ENCODE assay signal across 20 cellular contexts in the genomic region with DNA sequence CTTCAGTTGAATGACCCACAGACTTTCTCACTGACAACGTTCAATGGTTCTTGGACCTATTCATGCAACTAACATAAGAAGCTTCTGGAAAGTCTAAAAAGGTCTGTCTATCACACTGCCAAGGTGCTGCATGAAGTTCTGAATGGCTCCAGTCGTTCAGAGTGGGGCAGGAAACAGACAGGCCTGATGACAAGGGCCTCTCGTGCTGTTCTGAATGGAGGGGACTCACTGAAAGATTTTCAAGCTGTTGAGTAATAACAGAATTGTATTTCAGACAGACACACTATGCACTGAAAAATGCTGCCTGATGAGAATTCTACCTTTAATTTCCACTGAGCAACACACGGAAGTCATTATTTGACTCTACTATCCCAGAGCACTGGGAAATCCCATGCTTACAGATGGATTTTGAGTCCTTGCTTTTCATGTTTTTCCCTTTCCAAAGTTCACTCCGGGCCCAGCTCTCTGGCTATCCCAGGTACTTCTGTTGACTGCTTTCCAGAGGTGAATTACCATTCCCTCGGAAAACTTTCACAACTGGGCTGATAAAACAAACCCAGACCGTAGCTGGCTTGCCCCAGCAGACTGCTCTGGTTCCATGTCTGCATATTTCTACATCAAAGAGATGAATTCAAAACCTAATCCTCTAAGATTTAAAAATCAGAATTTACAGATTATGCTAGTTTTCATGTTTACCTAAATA.
DNase-seq lines count a peak whose midpoint lies in the region; ATAC-seq and TF ChIP-seq lines count a peak whose summit lies in the region.
"Had no signal": no experiment of that assay in that cellular context is flagged by ENCODE, and none has a peak within 500 bp of the region (broad histone marks: within the 10 kb centered on the region; RNA-seq: fewer than 3 reads in every experiment).

No MANE protein-coding gene starts in this region.

- H3K4me1 ChIP-seq in tibial artery (peaks cover 0 to 27% (median 6%) of the 10 kb centered on the region in 4 donors), BE2C (peaks cover 3% of the 10 kb centered on the region; the same call in 1 of the 2 replicates)
- H3K4me1 ChIP-seq: gastrocnemius medialis had no signal

- no peak overlapping the region for H3K4me3 Mint-ChIP-seq in stimulated activated naive CD8-positive, alpha-beta T cell treated with anti-CD3 and anti-CD28 coated beads, Interleukin-15, Interleukin-2, amounts not matched to agents 100 ng/mL and 50 ng/mL, for 24 hours
- H3K4me3 Mint-ChIP-seq in activated naive CD8-positive, alpha-beta T cell treated with anti-CD3 and anti-CD28 coated beads, Interleukin-2, amount 10 ng/mL, durations not matched to agents 7 days and 5 days = no peak overlapping the region
- no peak overlapping the region for H3K4me3 Mint-ChIP-seq in mesothelial cell of epicardium

- peak overlapping the region; percentile 79 for H3K27ac Mint-ChIP-seq in stimulated activated naive CD8-positive, alpha-beta T cell treated with anti-CD3 and anti-CD28 coated beads, Interleukin-15, Interleukin-2, amounts not matched to agents 100 ng/mL and 50 ng/mL, for 24 hours
- H3K27ac Mint-ChIP-seq in activated naive CD8-positive, alpha-beta T cell treated with anti-CD3 and anti-CD28 coated beads, Interleukin-2, amount 10 ng/mL, durations not matched to agents 7 days and 5 days = peak overlapping the region; percentile 43
- H3K27ac Mint-ChIP-seq in mesothelial cell of epicardium = peak overlapping the region; percentile 32

- no peak for DNase-seq in stimulated activated naive CD8-positive, alpha-beta T cell treated with anti-CD3 and anti-CD28 coated beads, Interleukin-15, Interleukin-2, amounts not matched to agents 100 U/mL and 50 U/mL, for 24 hours
- no peak for DNase-seq in activated naive CD8-positive, alpha-beta T cell treated with anti-CD3 and anti-CD28 coated beads, Interleukin-2, amount 10 ng/mL, durations not matched to agents 7 days and 5 days
- DNase-seq in mesothelial cell of epicardium (ENCODE audit: low spot score in 2 of 2, unreplicated experiment in 2 of 2) (no peak), tibial artery (no peak), BE2C (no peak), H7 (no peak), NCI-H2227 (lab: John Stamatoyannopoulos, UW; ENCODE audit: unreplicated experiment) (no peak)
- DNase-seq: activated naive CD4-positive, alpha-beta T cell treated with Interleukin-2 at 50 U/mL for 16 hours; gastrocnemius medialis; left cardiac atrium; MV-4-11; NCI-H2029 treated with DMSO at 0.1 percent for 48 hours; NCI-H446 treated with DMSO at 0.1 percent for 48 hours; NK-92 treated with Interleukin-12 subunit alpha and Interleukin-12 subunit beta, amount 100 ng/mL, for 24 hours; ovary had no signal

- H3K27ac ChIP-seq in tibial artery = peak overlapping the region; percentile 51 to 82
- H3K27ac ChIP-seq: HL-60, ovary, SK-N-MC had no signal

- no peaks in the 10 kb centered on the region for H3K9me3 Mint-ChIP-seq in stimulated activated naive CD8-positive, alpha-beta T cell treated with anti-CD3 and anti-CD28 coated beads, Interleukin-15, Interleukin-2, amounts not matched to agents 100 ng/mL and 50 ng/mL, for 24 hours
- no peaks in the 10 kb centered on the region for H3K9me3 Mint-ChIP-seq in activated naive CD8-positive, alpha-beta T cell treated with anti-CD3 and anti-CD28 coated beads, Interleukin-2, amount 10 ng/mL, durations not matched to agents 7 days and 5 days
- H3K9me3 Mint-ChIP-seq in mesothelial cell of epicardium = no peaks in the 10 kb centered on the region

- POLR2A ChIA-PET in activated naive CD8-positive, alpha-beta T cell treated with anti-CD3 and anti-CD28 coated beads, Interleukin-2, amount 10 ng/mL, durations not matched to agents 7 days and 5 days (lab: Charles Lee) = no interaction called here

- intact Hi-C loops in tibial artery (cut with DNase I; ENCODE audit: low total_unique reads) = loop anchor here (5.0 kb wide), 1 partner anchor 287 kb away; no protein-coding TSS in a partner anchor

- H3K9me3 ChIP-seq in tibial artery = no peaks in the 10 kb centered on the region
- H3K9me3 ChIP-seq in BE2C = no peaks in the 10 kb centered on the region
- H3K9me3 ChIP-seq: gastrocnemius medialis, mucosa of descending colon, ovary had no signal

- no peaks in the 10 kb centered on the region for H3K27me3 ChIP-seq in tibial artery
- H3K27me3 ChIP-seq in BE2C = no peaks in the 10 kb centered on the region
- no peaks in the 10 kb centered on the region for H3K27me3 ChIP-seq in H7 (ENCODE audit: control insufficient read depth, insufficient read depth, low read length)
- H3K27me3 ChIP-seq: gastrocnemius medialis, ovary had no signal

- no peak for ATAC-seq in stimulated activated naive CD8-positive, alpha-beta T cell treated with anti-CD3 and anti-CD28 coated beads, Interleukin-15, Interleukin-2, amounts not matched to agents 100 U/mL and 50 U/mL, for 24 hours
- ATAC-seq in activated naive CD8-positive, alpha-beta T cell treated with anti-CD3 and anti-CD28 coated beads, Interleukin-2, amount 10 ng/mL, durations not matched to agents 7 days and 5 days (ENCODE audit: low read depth) = no peak
- ATAC-seq: gastrocnemius medialis, K562, mucosa of descending colon had no signal

- H3K36me3 ChIP-seq in tibial artery = no peaks in the 10 kb centered on the region
- no peaks in the 10 kb centered on the region; the same call in none of the 2 replicates for H3K36me3 ChIP-seq in BE2C
- no peaks in the 10 kb centered on the region for H3K36me3 ChIP-seq in H7 (replicated peaks; ENCODE audit: control insufficient read depth, insufficient read depth, low read length)
- H3K36me3 ChIP-seq: gastrocnemius medialis, ovary had no signal

- H3K36me3 Mint-ChIP-seq in stimulated activated naive CD8-positive, alpha-beta T cell treated with anti-CD3 and anti-CD28 coated beads, Interleukin-15, Interleukin-2, amounts not matched to agents 100 ng/mL and 50 ng/mL, for 24 hours (ENCODE audit: low read depth) = peaks cover 51% of the 10 kb centered on the region
- peaks cover 28% of the 10 kb centered on the region for H3K36me3 Mint-ChIP-seq in activated naive CD8-positive, alpha-beta T cell treated with anti-CD3 and anti-CD28 coated beads, Interleukin-2, amount 10 ng/mL, durations not matched to agents 7 days and 5 days
- H3K36me3 Mint-ChIP-seq in mesothelial cell of epicardium = no peaks in the 10 kb centered on the region

- peaks cover 77% of the 10 kb centered on the region for H3K4me1 Mint-ChIP-seq in stimulated activated naive CD8-positive, alpha-beta T cell treated with anti-CD3 and anti-CD28 coated beads, Interleukin-15, Interleukin-2, amounts not matched to agents 100 ng/mL and 50 ng/mL, for 24 hours (ENCODE audit: low read depth)
- peaks cover 38% of the 10 kb centered on the region for H3K4me1 Mint-ChIP-seq in activated naive CD8-positive, alpha-beta T cell treated with anti-CD3 and anti-CD28 coated beads, Interleukin-2, amount 10 ng/mL, durations not matched to agents 7 days and 5 days
- peaks cover 27% of the 10 kb centered on the region for H3K4me1 Mint-ChIP-seq in mesothelial cell of epicardium

- no peaks in the 10 kb centered on the region for H3K27me3 Mint-ChIP-seq in stimulated activated naive CD8-positive, alpha-beta T cell treated with anti-CD3 and anti-CD28 coated beads, Interleukin-15, Interleukin-2, amounts not matched to agents 100 ng/mL and 50 ng/mL, for 24 hours
- H3K27me3 Mint-ChIP-seq in activated naive CD8-positive, alpha-beta T cell treated with anti-CD3 and anti-CD28 coated beads, Interleukin-2, amount 10 ng/mL, durations not matched to agents 7 days and 5 days = no peaks in the 10 kb centered on the region
- no peaks in the 10 kb centered on the region for H3K27me3 Mint-ChIP-seq in mesothelial cell of epicardium (ENCODE audit: low read depth)

- H3K4me3 ChIP-seq in tibial artery = no peak overlapping the region
- H3K4me3 ChIP-seq in BE2C (ENCODE audit: low read depth, low read length) = no peak overlapping the region
- H3K4me3 ChIP-seq in H7 (ENCODE audit: insufficient read depth, low read depth, low read length) = no peak overlapping the region
- H3K4me3 ChIP-seq: gastrocnemius medialis, K562, mucosa of descending colon, ovary, SK-N-MC had no signal

- TF ChIP-seq CTCF in mesothelial cell of epicardium (IDR thresholded peaks at IDR 0.05; ENCODE audit: unreplicated experiment) (no peak), tibial artery (IDR thresholded peaks at IDR 0.05) (no peak), BE2C (IDR thresholded peaks at IDR 0.05; ENCODE audit: low read depth, low read length) (no peak)
